In genomic region chr5:178388381-178389030, GRCh38 we compare ENCODE assay signal across 12 cellular contexts.
A peak's percentile ranks its signal among the peaks of the same experiment; 100 is the strongest.
DNase-seq lines count a peak whose midpoint lies in the region; ATAC-seq and TF ChIP-seq lines count a peak whose summit lies in the region.
"Had no signal": no experiment of that assay in that cellular context is flagged by ENCODE, and none has a peak within 500 bp of the region (broad histone marks: within the 10 kb centered on the region; RNA-seq: fewer than 3 reads in every experiment).

No MANE protein-coding gene starts in this region.

- TF ChIP-seq CTCF in nephron (IDR thresholded peaks at IDR 0.05; ENCODE audit: unreplicated experiment in 3 of 3) (no peak), uterus (IDR thresholded peaks at IDR 0.05) (no peak)

- no peaks in the 10 kb centered on the region for H3K36me3 ChIP-seq in uterus

- ATAC-seq in Right ventricle myocardium inferior (peak; percentile 33), GM19324 (IDR thresholded peaks at IDR 0.05; ENCODE audit: low FRiP score, unreplicated experiment) (no peak)
- ATAC-seq: activated CD4-positive, CD25-positive, alpha-beta regulatory T cell treated with anti-CD3 and anti-CD28 coated beads, Interleukin-2, amount 50 U/mL, for 24 hours had no signal

- no peak for TF ChIP-seq POLR2A in uterus (IDR thresholded peaks at IDR 0.05)

- intact Hi-C loops in Right ventricle myocardium inferior (cut with DNase I): loop anchor here (5.0 kb wide), 1 partner anchor 101 kb away; no protein-coding TSS in a partner anchor
- intact Hi-C loops in uterus (cut with DNase I; ENCODE audit: low total_unique reads): no loop called here

- no peaks in the 10 kb centered on the region for H3K9me3 Mint-ChIP-seq in nephron
- H3K9me3 Mint-ChIP-seq: activated T-cell treated with anti-CD3 and anti-CD28 coated beads, Interleukin-2, amount 50 U/mL, for 24 hours had no signal

- no peaks in the 10 kb centered on the region for H3K27me3 ChIP-seq in uterus

- H3K27me3 Mint-ChIP-seq in nephron (ENCODE audit: low read depth): peaks cover 15% of the 10 kb centered on the region

- peaks cover 87% of the 10 kb centered on the region for H3K4me1 Mint-ChIP-seq in nephron

- H3K4me3 ChIP-seq in uterus: no peak overlapping the region

- peak; percentile 44 for DNase-seq in ELF-1 (ENCODE audit: low read depth, low spot score)
- DNase-seq in NCI-H226: peak; percentile 20
- peak; percentile 66 for DNase-seq in Right ventricle myocardium inferior (ENCODE audit: missing footprints)
- DNase-seq in uterus: no peak
- no peak for DNase-seq in retina
- no peak for DNase-seq in iPS-NIHi7 (ENCODE audit: extremely low spot score)
- DNase-seq: NCI-H1092 treated with DMSO at 0.1 percent for 48 hours, NCI-H526 treated with DMSO at 0.1 percent for 48 hours had no signal

- H3K9me3 ChIP-seq in uterus: no peaks in the 10 kb centered on the region

- H3K36me3 Mint-ChIP-seq in nephron (ENCODE audit: low read depth): no peaks in the 10 kb centered on the region

- H3K4me1 ChIP-seq in uterus: no peaks in the 10 kb centered on the region

- H3K4me3 Mint-ChIP-seq in nephron: no peak overlapping the region
- H3K4me3 Mint-ChIP-seq: activated T-cell treated with anti-CD3 and anti-CD28 coated beads, Interleukin-2, amount 50 U/mL, for 24 hours had no signal

- H3K27ac Mint-ChIP-seq in nephron: peak overlapping the region; percentile 24 to 67 (median 65)
- H3K27ac Mint-ChIP-seq: activated T-cell treated with anti-CD3 and anti-CD28 coated beads, Interleukin-2, amount 50 U/mL, for 24 hours had no signal

- H3K27ac ChIP-seq in uterus: no peak overlapping the region

Comparison
In these comparisons a context has a peak if more than half of its experiments do, and no peak if none do; other contexts are left out.
1. DNase-seq: peak in ELF-1 (single experiment), NCI-H226 (single experiment) and Right ventricle myocardium inferior (single experiment); none in uterus (0 of 2), retina (single experiment) and iPS-NIHi7 (single experiment).